26 cellular contexts compared by ENCODE assay signal in the genomic region with DNA sequence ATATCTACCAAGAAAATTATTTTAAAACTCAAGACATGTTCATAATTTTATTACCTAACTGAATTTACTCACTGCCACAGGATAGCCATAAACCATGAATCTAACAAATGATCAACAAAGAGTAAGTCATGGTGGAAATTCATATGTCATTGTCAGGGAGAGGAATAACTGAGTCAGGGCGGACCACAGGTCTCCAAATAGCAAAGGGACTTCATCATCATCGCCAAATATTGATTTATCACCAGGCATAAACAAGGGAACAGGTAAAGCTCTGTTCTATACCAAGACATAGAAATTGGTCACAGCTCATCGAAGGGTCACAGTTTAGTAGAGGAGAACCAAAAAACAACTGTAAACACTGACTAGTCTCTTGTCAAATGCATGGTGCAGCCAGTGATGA.
"Had no signal": no experiment of that assay in that cellular context is flagged by ENCODE, and none has a peak within 500 bp of the region (broad histone marks: within the 10 kb centered on the region; RNA-seq: fewer than 3 reads in every experiment).

No MANE protein-coding gene starts in this region.

- ATAC-seq: stimulated activated effector memory CD8-positive, alpha-beta T cell treated with anti-CD3 and anti-CD28 coated beads, Interleukin-12 subunit alpha, Interleukin-12 subunit beta, amount 100 ng/mL, for 72 hours; stimulated activated memory B cell treated with anti-CD40 and anti-IgM and Interleukin-4, amounts not matched to agents 10 μg/mL and 1 μg/mL and 100 μg/mL, for 72 hours; stimulated activated naive B cell treated with anti-CD40 and anti-IgM and Interleukin-4, amounts not matched to agents 10 μg/mL and 1 μg/mL and 100 μg/mL, for 72 hours; stimulated activated naive CD8-positive, alpha-beta T cell treated with anti-CD3 and anti-CD28 coated beads, Interleukin-15, amount 100 ng/mL, for 72 hours; stimulated activated naive CD8-positive, alpha-beta T cell treated with anti-CD3 and anti-CD28 coated beads, Interleukin-15, Interleukin-2, amounts not matched to agents 100 U/mL and 50 U/mL, for 24 hours; upper lobe of right lung had no signal

- H3K36me3 ChIP-seq: stomach, suprapubic skin, thoracic aorta, thyroid gland, tibial artery, tibial nerve, transverse colon, upper lobe of left lung, upper lobe of right lung, uterus, vagina had no signal

- H3K27me3 ChIP-seq: stomach, suprapubic skin, testis, thyroid gland, tibial artery, tibial nerve, transverse colon, upper lobe of left lung, upper lobe of right lung, uterus, vagina had no signal

- H3K9me3 ChIP-seq: stomach, suprapubic skin, testis, thoracic aorta, thyroid gland, tibial artery, tibial nerve, transverse colon, upper lobe of left lung, upper lobe of right lung, uterus, vagina had no signal

- H3K4me1 ChIP-seq: stomach, suprapubic skin, testis, tibial artery, tibial nerve, transverse colon, upper lobe of left lung, upper lobe of right lung, uterus, vagina had no signal

- DNase-seq: stimulated activated CD4-positive, alpha-beta T cell treated with anti-CD3 and anti-CD28 coated beads, Interleukin-2, amount 100 ng/mL, for 48 hours; stimulated activated CD4-positive, alpha-beta T cell treated with anti-CD3 and anti-CD28 coated beads, Interleukin-4, amount 100 ng/mL, for 1 hour; stimulated activated CD4-positive, alpha-beta T cell treated with anti-CD3 and anti-CD28 coated beads, Interleukin-4, amount 100 ng/mL, for 24 hours; stimulated activated CD4-positive, alpha-beta T cell treated with anti-CD3 and anti-CD28 coated beads, Interleukin-4, amount 100 ng/mL, for 4 hours; stimulated activated CD8-positive, alpha-beta memory T cell treated with anti-CD3 and anti-CD28 coated beads, Interleukin-4, amount 100 ng/mL, for 48 hours; stimulated activated naive B cell treated with anti-CD40 and anti-IgM and Interleukin-4, amounts not matched to agents 10 μg/mL and 1 μg/mL and 100 μg/mL, for 72 hours; stimulated activated naive CD4-positive, alpha-beta T cell; stimulated activated naive CD4-positive, alpha-beta T cell treated with Interleukin-2 at 50 U/mL for 16 hours; stimulated activated naive CD8-positive, alpha-beta T cell treated with anti-CD3 and anti-CD28 coated beads, Interleukin-15, amount 100 ng/mL, for 72 hours; stimulated activated naive CD8-positive, alpha-beta T cell treated with anti-CD3 and anti-CD28 coated beads, Interleukin-15, Interleukin-2, amounts not matched to agents 100 U/mL and 50 U/mL, for 24 hours; stomach; substantia nigra; testis; thyroid gland; tibial artery; transverse colon; trophoblast cell; upper lobe of left lung; upper lobe of right lung; uterus had no signal

- H3K4me3 ChIP-seq: stomach, suprapubic skin, testis, thoracic aorta, thyroid gland, tibial artery, tibial nerve, transverse colon, upper lobe of left lung, upper lobe of right lung, uterus, vagina had no signal

- H3K27ac ChIP-seq: stomach, suprapubic skin, testis, thoracic aorta, thyroid gland, tibial artery, tibial nerve, transverse colon, upper lobe of left lung, upper lobe of right lung, uterus, vagina had no signal
